Comparison of ENCODE assay signal across 9 cellular contexts in genomic region chr9:130833324-130833990, GRCh38. TPM values are rescaled to one million over a fixed set of nuclear protein-coding genes. Genes with fewer than 3 reads are reported as not detected.
A peak's percentile ranks its signal among the peaks of the same experiment; 100 is the strongest.
DNase-seq lines count a peak whose midpoint lies in the region; ATAC-seq and TF ChIP-seq lines count a peak whose summit lies in the region.
"Had no signal": no experiment of that assay in that cellular context is flagged by ENCODE, and none has a peak within 500 bp of the region (broad histone marks: within the 10 kb centered on the region; RNA-seq: fewer than 3 reads in every experiment).

No MANE protein-coding gene starts in this region.

- peak; percentile 21 for DNase-seq in AG08396 (ENCODE audit: low spot score)
- DNase-seq in HFFc6: peak; percentile 26
- DNase-seq in choroid plexus epithelial cell (ENCODE audit: low read depth): peak; percentile 52
- DNase-seq in naive thymus-derived CD8-positive, alpha-beta T cell: no peak
- no peak for DNase-seq in cerebellum (ENCODE audit: low spot score)
- DNase-seq: OCI-M1 had no signal

- H3K27me3 Mint-ChIP-seq in HFFc6 (ENCODE audit: insufficient read depth): no peaks in the 10 kb centered on the region; the same call in 1 of the 2 replicates
- no peaks in the 10 kb centered on the region for H3K27me3 Mint-ChIP-seq in naive thymus-derived CD8-positive, alpha-beta T cell

- POLR2A ChIA-PET in naive thymus-derived CD8-positive, alpha-beta T cell (lab: Charles Lee): no interaction called here

- H3K4me1 Mint-ChIP-seq in HFFc6 (ENCODE audit: low read depth): peaks cover 45% of the 10 kb centered on the region
- H3K4me1 Mint-ChIP-seq in naive thymus-derived CD8-positive, alpha-beta T cell: peaks cover 15 to 47% (median 41%) of the 10 kb centered on the region in 4 donors

- H3K9me3 Mint-ChIP-seq in HFFc6: peaks cover 6% of the 10 kb centered on the region
- peaks cover 0 to 5% (median 3%) of the 10 kb centered on the region in 9 donors for H3K9me3 Mint-ChIP-seq in naive thymus-derived CD8-positive, alpha-beta T cell

- no peak for ATAC-seq in naive thymus-derived CD8-positive, alpha-beta T cell
- ATAC-seq in HG03039 (IDR thresholded peaks at IDR 0.05; ENCODE audit: unreplicated experiment) (no peak), GM21447 (IDR thresholded peaks at IDR 0.05; ENCODE audit: unreplicated experiment) (no peak), GM18520 (IDR thresholded peaks at IDR 0.05; ENCODE audit: unreplicated experiment) (no peak)

- no peak overlapping the region; the same call in 1 of the 2 replicates for H3K4me3 Mint-ChIP-seq in HFFc6
- H3K4me3 Mint-ChIP-seq in naive thymus-derived CD8-positive, alpha-beta T cell: peak overlapping the region in 9 of 10 donors; percentile 45 to 93 (median 89)

- peak overlapping the region; percentile 95 for H3K27ac Mint-ChIP-seq in HFFc6
- peak overlapping the region in 6 of 10 donors; percentile 9 to 94 (median 80) for H3K27ac Mint-ChIP-seq in naive thymus-derived CD8-positive, alpha-beta T cell

- H3K4me3 ChIP-seq in choroid plexus epithelial cell (ENCODE audit: low read depth, low read length): no peak overlapping the region

- peaks cover 20% of the 10 kb centered on the region for H3K36me3 Mint-ChIP-seq in HFFc6 (ENCODE audit: low read depth)
- H3K36me3 Mint-ChIP-seq in naive thymus-derived CD8-positive, alpha-beta T cell: peaks cover 0 to 9% (median 4%) of the 10 kb centered on the region in 3 donors

- TF ChIP-seq CTCF in HFFc6 (IDR thresholded peaks at IDR 0.05): no peak
- no peak for TF ChIP-seq CTCF in choroid plexus epithelial cell (conservative IDR thresholded peaks at IDR 0.05; ENCODE audit: low read depth, low read length)

RNA-seq across cellular contexts. Expression of gene ABL1, which starts 1.6 kb away (rescaled TPM):
- 10 to 100 TPM; 56.0 to 63.5 (median 62.8) TPM for total RNA-seq in HFFc6 (2021; fragmentation: NEBNext Ultra II Directional; extraction: Animal tissue kit (Norgen Biotek cat#: 25700))
- total RNA-seq in naive thymus-derived CD8-positive, alpha-beta T cell: 10 to 100 TPM; 34.3 to 38.9 TPM
- 10 to 100 TPM in 2 of 3 donors, 1 to 10 TPM in 1; 6.4 to 16.8 (median 11.0) TPM for polyA plus RNA-seq in naive thymus-derived CD8-positive, alpha-beta T cell
- total RNA-seq in cerebellum: 35.7 TPM

Comparison
In these comparisons a context has a peak if more than half of its experiments do, and no peak if none do; other contexts are left out.
1. DNase-seq: peak in AG08396 (single experiment), HFFc6 (single experiment) and choroid plexus epithelial cell (single experiment); none in naive thymus-derived CD8-positive, alpha-beta T cell (0 of 10) and cerebellum (single experiment).